7 cellular contexts compared by ENCODE assay signal in genomic region chr10:73494877-73495225, GRCh38. TPM values are rescaled to one million over a fixed set of nuclear protein-coding genes. Genes with fewer than 3 reads are reported as not detected.
DNase-seq lines count a peak whose midpoint lies in the region; ATAC-seq and TF ChIP-seq lines count a peak whose summit lies in the region.

No MANE protein-coding gene starts in this region.

- peak overlapping the region; percentile 88 for H3K27ac Mint-ChIP-seq in activated naive CD8-positive, alpha-beta T cell treated with anti-CD3 and anti-CD28 coated beads for 36 hours

- ATAC-seq in HG02642 (IDR thresholded peaks at IDR 0.05; ENCODE audit: poor library complexity, unreplicated experiment) = no peak
- ATAC-seq in HG02763 (IDR thresholded peaks at IDR 0.05; ENCODE audit: unreplicated experiment) = no peak

- H3K4me1 ChIP-seq in stomach smooth muscle (ENCODE audit: control insufficient read depth, insufficient read depth, low read length) = peaks cover 3% of the 10 kb centered on the region

- peaks cover 2 to 12% of the 10 kb centered on the region in 2 donors for H3K36me3 ChIP-seq in stomach smooth muscle (ENCODE audit: control insufficient read depth in 2 of 2, insufficient read depth in 2 of 2, low read length in 2 of 2)

- peaks cover 31% of the 10 kb centered on the region for H3K4me1 Mint-ChIP-seq in activated naive CD8-positive, alpha-beta T cell treated with anti-CD3 and anti-CD28 coated beads for 36 hours

- H3K4me3 Mint-ChIP-seq in activated naive CD8-positive, alpha-beta T cell treated with anti-CD3 and anti-CD28 coated beads for 36 hours = peak overlapping the region; percentile 92

- peak overlapping the region; percentile 93 to 95 for H3K9ac ChIP-seq in stomach smooth muscle (ENCODE audit: low read length in 2 of 2)

- DNase-seq in HFF-Myc (ENCODE audit: extremely low read depth, low read depth) = no peak
- DNase-seq in activated naive CD8-positive, alpha-beta T cell treated with anti-CD3 and anti-CD28 coated beads for 36 hours = no peak
- DNase-seq in inferior parietal cortex (ENCODE audit: extremely low spot score) = peak; percentile 20
- DNase-seq in AG20443 (ENCODE audit: low spot score) = no peak

- H3K27me3 Mint-ChIP-seq in activated naive CD8-positive, alpha-beta T cell treated with anti-CD3 and anti-CD28 coated beads for 36 hours = no peaks in the 10 kb centered on the region

- H3K27ac ChIP-seq in stomach smooth muscle (ENCODE audit: low read length) = peak overlapping the region; percentile 88

- H3K4me3 ChIP-seq in HFF-Myc (replicated peaks; ENCODE audit: low read depth, low read length) (peak overlapping the region; percentile 78), stomach smooth muscle (ENCODE audit: low read length in 2 of 2) (peak overlapping the region; percentile 93 to 96)

- H3K9me3 Mint-ChIP-seq in activated naive CD8-positive, alpha-beta T cell treated with anti-CD3 and anti-CD28 coated beads for 36 hours = no peaks in the 10 kb centered on the region

- H3K9me3 ChIP-seq in stomach smooth muscle (ENCODE audit: control insufficient read depth in 2 of 2, low read length in 2 of 2) = no peaks in the 10 kb centered on the region

- H3K27me3 ChIP-seq in stomach smooth muscle (ENCODE audit: control insufficient read depth in 1 of 2, insufficient read depth in 2 of 2, low read length in 2 of 2) = no peaks in the 10 kb centered on the region

- peaks cover 11% of the 10 kb centered on the region for H3K36me3 Mint-ChIP-seq in activated naive CD8-positive, alpha-beta T cell treated with anti-CD3 and anti-CD28 coated beads for 36 hours

- TF ChIP-seq CTCF in HFF-Myc (IDR thresholded peaks at IDR 0.05; ENCODE audit: low read depth, low read length, missing control alignments) = no peak

RNA-seq across cellular contexts. Expression of gene PPP3CB, which starts 1.0 kb away (rescaled TPM):
- 10 to 100 TPM; 37.7 to 38.9 TPM for total RNA-seq in activated naive CD8-positive, alpha-beta T cell treated with anti-CD3 and anti-CD28 coated beads for 36 hours
